ENCODE assay signal across 11 cellular contexts in genomic region chr3:171846594-171846993, GRCh38. TPM values are rescaled to one million over a fixed set of nuclear protein-coding genes. Genes with fewer than 3 reads are reported as not detected.
A peak's percentile ranks its signal among the peaks of the same experiment; 100 is the strongest.
DNase-seq lines count a peak whose midpoint lies in the region; ATAC-seq and TF ChIP-seq lines count a peak whose summit lies in the region.
"Had no signal": no experiment of that assay in that cellular context is flagged by ENCODE, and none has a peak within 500 bp of the region (broad histone marks: within the 10 kb centered on the region; RNA-seq: fewer than 3 reads in every experiment).

No MANE protein-coding gene starts in this region.

- TF ChIP-seq CTCF in fibroblast of mammary gland (conservative IDR thresholded peaks at IDR 0.05; ENCODE audit: control insufficient read depth, insufficient read depth, low read depth, low read length) (no peak), natural killer cell (IDR thresholded peaks at IDR 0.05) (no peak)

- H3K4me1 Mint-ChIP-seq in natural killer cell: no peaks in the 10 kb centered on the region

- peaks cover 0 to 3% of the 10 kb centered on the region in 2 donors for H3K9me3 Mint-ChIP-seq in natural killer cell

- H3K27me3 Mint-ChIP-seq in natural killer cell (ENCODE audit: low read depth in 2 of 2): peaks cover 4 to 11% of the 10 kb centered on the region in 2 donors

- H3K4me3 Mint-ChIP-seq in natural killer cell: no peak overlapping the region

- DNase-seq in fibroblast of mammary gland (ENCODE audit: low read depth): peak; percentile 57
- no peak for DNase-seq in hippocampal formation (lab: John Stamatoyannopoulos, UW)
- DNase-seq in KG1 (lab: John Stamatoyannopoulos, UW): no peak
- no peak for DNase-seq in natural killer cell
- no peak for DNase-seq in NCI-H82 treated with DMSO at 0.1 percent for 48 hours (lab: John Stamatoyannopoulos, UW; ENCODE audit: unreplicated experiment)
- DNase-seq: activated effector memory CD4-positive, alpha-beta T cell treated with Interleukin-2 at 50 U/mL for 16 hours; right lobe of liver had no signal

- intact Hi-C loops in natural killer cell (cut with micrococcal nuclease): no loop called here

- H3K4me3 ChIP-seq in fibroblast of mammary gland (ENCODE audit: control insufficient read depth, low read depth, low read length): no peak overlapping the region
- H3K4me3 ChIP-seq: right lobe of liver, tibial nerve had no signal

- ATAC-seq in GM18517 (IDR thresholded peaks at IDR 0.05; ENCODE audit: unreplicated experiment): peak; percentile 95
- peak; percentile 94 for ATAC-seq in GM21717 (IDR thresholded peaks at IDR 0.05; ENCODE audit: unreplicated experiment)
- ATAC-seq in HG03520 (IDR thresholded peaks at IDR 0.05; ENCODE audit: unreplicated experiment): peak; percentile 95
- no peak for ATAC-seq in natural killer cell

- H3K27ac Mint-ChIP-seq in natural killer cell: no peak overlapping the region

- H3K36me3 Mint-ChIP-seq in natural killer cell: no peaks in the 10 kb centered on the region

RNA-seq across cellular contexts. Expression of gene TMEM212, which starts 3.4 kb away (rescaled TPM):
- total RNA-seq in natural killer cell: not detected
- total RNA-seq: right lobe of liver, tibial nerve had no signal

RNA-seq across cellular contexts. Expression of gene PLD1, which starts 36.3 kb away (rescaled TPM):
- total RNA-seq in natural killer cell: 10 to 100 TPM; 13.2 to 26.3 (median 17.1) TPM

Comparison
In these comparisons a context has a peak if more than half of its experiments do, and no peak if none do; other contexts are left out.
1. ATAC-seq: peak in GM18517 (single experiment), GM21717 (single experiment) and HG03520 (single experiment); none in natural killer cell (0 of 3).